15 cellular contexts compared by ENCODE assay signal in genomic region chr3:23490459-23490858, GRCh38.
A peak's percentile ranks its signal among the peaks of the same experiment; 100 is the strongest.
DNase-seq lines count a peak whose midpoint lies in the region; ATAC-seq and TF ChIP-seq lines count a peak whose summit lies in the region.
"Had no signal": no experiment of that assay in that cellular context is flagged by ENCODE, and none has a peak within 500 bp of the region (broad histone marks: within the 10 kb centered on the region; RNA-seq: fewer than 3 reads in every experiment).

No MANE protein-coding gene starts in this region.

- no peak overlapping the region for H3K4me3 ChIP-seq in cardiac fibroblast (replicated peaks in 1 of 2; ENCODE audit: low read depth in 2 of 2, low read length in 2 of 2)
- H3K4me3 ChIP-seq in naive thymus-derived CD4-positive, alpha-beta T cell (ENCODE audit: low read length) = no peak overlapping the region

- CTCF ChIA-PET in naive thymus-derived CD4-positive, alpha-beta T cell (lab: Charles Lee) = no interaction called here

- peaks cover 0 to 2% (median 0%) of the 10 kb centered on the region in 7 donors for H3K4me1 Mint-ChIP-seq in naive thymus-derived CD4-positive, alpha-beta T cell
- H3K4me1 Mint-ChIP-seq: T-helper 17 cell had no signal

- intact Hi-C loops in naive thymus-derived CD4-positive, alpha-beta T cell (cut with micrococcal nuclease) = no loop called here

- no peak overlapping the region for H3K4me3 Mint-ChIP-seq in naive thymus-derived CD4-positive, alpha-beta T cell
- H3K4me3 Mint-ChIP-seq: B cell, T-helper 17 cell had no signal

- POLR2A ChIA-PET in naive thymus-derived CD4-positive, alpha-beta T cell (lab: Charles Lee) = no interaction called here

- H3K9me3 Mint-ChIP-seq in naive thymus-derived CD4-positive, alpha-beta T cell = peaks cover 0 to 12% (median 6%) of the 10 kb centered on the region in 11 donors

- H3K27me3 Mint-ChIP-seq in naive thymus-derived CD4-positive, alpha-beta T cell = no peaks in the 10 kb centered on the region
- H3K27me3 Mint-ChIP-seq: B cell, T-helper 17 cell had no signal

- ATAC-seq in naive thymus-derived CD4-positive, alpha-beta T cell = no peak
- ATAC-seq in HG03175 (IDR thresholded peaks at IDR 0.05; ENCODE audit: unreplicated experiment) (no peak), HG03571 (IDR thresholded peaks at IDR 0.05; ENCODE audit: unreplicated experiment) (no peak)
- ATAC-seq: T-helper 17 cell had no signal

- no peaks in the 10 kb centered on the region for H3K27me3 ChIP-seq in naive thymus-derived CD4-positive, alpha-beta T cell (ENCODE audit: control insufficient read depth in 2 of 2, insufficient read depth in 2 of 2, low read length in 2 of 2)
- H3K27me3 ChIP-seq: neutrophil had no signal

- peak; percentile 45 for DNase-seq in AG08395 (ENCODE audit: low spot score)
- peak; percentile 66 for DNase-seq in LHCN-M2 (ENCODE audit: low read depth)
- DNase-seq in cardiac fibroblast (ENCODE audit: low read depth in 2 of 2) = peak; percentile 65 to 82
- DNase-seq in kidney tubule cell (ENCODE audit: low spot score) = peak; percentile 65
- no peak for DNase-seq in islet precursor cell
- no peak for DNase-seq in naive thymus-derived CD4-positive, alpha-beta T cell
- DNase-seq: activated CD4-positive, alpha-beta T cell treated with anti-CD3 and anti-CD28 coated beads, Interleukin-2, amount 50 U/mL, for 4 hours; DMS79 treated with DMSO at 0.1 percent for 48 hours; head of caudate nucleus; OCI-M1; T-helper 17 cell had no signal

- peaks cover 0 to 20% (median 7%) of the 10 kb centered on the region in 5 donors for H3K36me3 Mint-ChIP-seq in naive thymus-derived CD4-positive, alpha-beta T cell

- H3K27ac ChIP-seq in naive thymus-derived CD4-positive, alpha-beta T cell (ENCODE audit: low read depth, low read length) = no peak overlapping the region
- H3K27ac ChIP-seq: neutrophil had no signal

- no peak for TF ChIP-seq CTCF in cardiac fibroblast (IDR thresholded peaks at IDR 0.05; ENCODE audit: low read depth, low read length)

- no peaks in the 10 kb centered on the region for H3K4me1 ChIP-seq in naive thymus-derived CD4-positive, alpha-beta T cell (ENCODE audit: control insufficient read depth in 2 of 2, insufficient read depth in 2 of 2, low read length in 2 of 2)

- no peak overlapping the region for H3K27ac Mint-ChIP-seq in naive thymus-derived CD4-positive, alpha-beta T cell
- H3K27ac Mint-ChIP-seq: B cell, T-helper 17 cell had no signal

- H3K9me3 ChIP-seq in naive thymus-derived CD4-positive, alpha-beta T cell (ENCODE audit: control insufficient read depth in 2 of 3, low read length in 3 of 3) = peaks cover 0 to 11% (median 0%) of the 10 kb centered on the region in 3 experiments
- H3K9me3 ChIP-seq: neutrophil had no signal

- no peaks in the 10 kb centered on the region for H3K36me3 ChIP-seq in naive thymus-derived CD4-positive, alpha-beta T cell (ENCODE audit: control insufficient read depth in 2 of 3, insufficient read depth in 3 of 3, low read length in 3 of 3)
- H3K36me3 ChIP-seq: neutrophil had no signal

Comparison
In these comparisons a context has a peak if more than half of its experiments do, and no peak if none do; other contexts are left out.
1. DNase-seq: peak in AG08395 (single experiment), LHCN-M2 (single experiment), cardiac fibroblast (2 of 2) and kidney tubule cell (single experiment); none in islet precursor cell (single experiment) and naive thymus-derived CD4-positive, alpha-beta T cell (0 of 9).